ENCODE assay signal across 8 cellular contexts in the genomic region with DNA sequence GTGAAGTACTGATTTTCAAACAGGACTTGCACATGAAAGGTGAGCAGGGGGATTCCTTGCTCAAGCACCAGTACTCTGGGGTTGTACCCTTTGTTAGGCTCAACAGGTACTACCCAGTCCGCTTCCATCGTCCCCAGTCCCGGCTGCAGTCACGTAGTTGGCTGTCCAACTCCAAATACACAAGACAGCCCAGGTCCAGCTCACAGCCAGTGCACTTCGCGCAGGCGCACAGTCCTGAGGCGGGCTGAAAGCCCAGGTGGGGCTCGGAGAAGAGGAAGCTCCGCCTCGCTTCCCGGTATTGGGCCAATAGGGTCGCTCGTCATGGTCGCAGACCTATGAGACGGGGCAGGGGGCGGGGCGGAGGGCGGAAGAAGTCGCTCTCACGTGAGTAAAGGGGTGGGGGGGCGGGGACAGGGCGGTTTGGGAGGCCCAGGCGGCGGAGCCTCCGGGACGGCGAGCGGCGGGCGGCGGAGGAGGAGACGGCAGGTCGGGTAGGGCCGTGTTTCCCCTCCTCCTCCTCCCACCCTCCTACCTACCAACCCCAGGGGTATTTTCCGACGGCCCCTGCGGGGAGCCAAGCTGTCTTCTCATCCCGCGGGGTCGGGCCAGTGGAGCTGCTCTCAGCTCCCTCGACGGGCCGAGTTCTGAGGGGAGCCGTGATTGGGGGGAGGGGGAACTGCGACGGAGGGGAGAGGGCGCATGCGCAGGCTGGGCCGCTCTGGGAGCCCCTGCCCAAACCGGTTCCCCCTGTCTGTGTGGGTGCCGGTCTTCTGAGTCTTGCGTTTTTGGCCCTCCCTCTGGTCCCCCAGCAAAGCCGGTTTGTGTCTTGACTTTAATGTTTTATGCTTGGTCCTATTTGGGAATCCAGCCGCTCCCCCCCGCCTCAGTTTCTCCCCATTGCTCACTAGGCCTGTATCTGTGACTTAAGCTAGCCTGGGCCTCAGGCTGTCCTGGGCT. TPM values are rescaled to one million over a fixed set of nuclear protein-coding genes. Genes with fewer than 3 reads are reported as not detected.
DNase-seq lines count a peak whose midpoint lies in the region; ATAC-seq and TF ChIP-seq lines count a peak whose summit lies in the region.

A gene (plus strand): TSS at position 418 of the 957 bp plus-strand sequence. CDS start 16,040 bp downstream, outside the sequence.

- DNase-seq in BE2C (peak; percentile 100), GM19240 (ENCODE audit: insufficient read length, low spot score) (peak; percentile 86), NCI-H526 (lab: John Stamatoyannopoulos, UW) (peak; percentile 89 to 97), coronary artery (ENCODE audit: low spot score) (peak; percentile 99), left colon (peak; percentile 100)
- peak; percentile 99 for DNase-seq in activated CD4-positive, alpha-beta T cell treated with anti-CD3 and anti-CD28 coated beads, Interleukin-2, amount 10 ng/mL, durations not matched to agents 24 days and 14 days
- peak; percentile 99 for DNase-seq in stimulated activated CD4-positive, alpha-beta T cell treated with anti-CD3 and anti-CD28 coated beads, Interleukin-1b, Interleukin-23, amount 100 ng/mL, for 48 hours

- ATAC-seq in HG03460 (IDR thresholded peaks at IDR 0.05; ENCODE audit: unreplicated experiment): peak; percentile 97
- peak; percentile 94 for ATAC-seq in left colon

- H3K9me3 ChIP-seq in BE2C: no peaks in the 10 kb centered on the region

- no peaks in the 10 kb centered on the region for H3K27me3 Mint-ChIP-seq in activated CD4-positive, alpha-beta T cell treated with anti-CD3 and anti-CD28 coated beads, Interleukin-2, amount 10 ng/mL, durations not matched to agents 24 days and 14 days

- H3K36me3 ChIP-seq in BE2C: peaks cover 8% of the 10 kb centered on the region

- H3K27ac ChIP-seq in coronary artery: peak within 1 kb of the TSS; percentile 81 to 97

- H3K9me3 Mint-ChIP-seq in activated CD4-positive, alpha-beta T cell treated with anti-CD3 and anti-CD28 coated beads, Interleukin-2, amount 10 ng/mL, durations not matched to agents 24 days and 14 days: no peaks in the 10 kb centered on the region

- TF ChIP-seq CTCF in BE2C (IDR thresholded peaks at IDR 0.05; ENCODE audit: low read depth, low read length) (no peak), coronary artery (IDR thresholded peaks at IDR 0.05) (no peak)

- H3K36me3 Mint-ChIP-seq in activated CD4-positive, alpha-beta T cell treated with anti-CD3 and anti-CD28 coated beads, Interleukin-2, amount 10 ng/mL, durations not matched to agents 24 days and 14 days (ENCODE audit: low read depth): peaks cover 19% of the 10 kb centered on the region

- H3K4me1 ChIP-seq in BE2C: no peaks in the 10 kb centered on the region

- H3K4me3 Mint-ChIP-seq in activated CD4-positive, alpha-beta T cell treated with anti-CD3 and anti-CD28 coated beads, Interleukin-2, amount 10 ng/mL, durations not matched to agents 24 days and 14 days: peak within 1 kb of the TSS; percentile 99

- peak within 1 kb of the TSS; percentile 90 for H3K27ac Mint-ChIP-seq in activated CD4-positive, alpha-beta T cell treated with anti-CD3 and anti-CD28 coated beads, Interleukin-2, amount 10 ng/mL, durations not matched to agents 24 days and 14 days

- H3K27me3 ChIP-seq in BE2C: no peaks in the 10 kb centered on the region

- intact Hi-C loops in activated CD4-positive, alpha-beta T cell treated with anti-CD3 and anti-CD28 coated beads, Interleukin-2, amount 10 ng/mL, durations not matched to agents 24 days and 14 days (cut with micrococcal nuclease): loop anchor here (1.0 to 10.0 kb wide), 9 partner anchors 9 to 1474 kb away; a partner anchor contains a TSS
- intact Hi-C loops in left colon (cut with DNase I, micrococcal nuclease): no loop called here

- H3K4me1 Mint-ChIP-seq in activated CD4-positive, alpha-beta T cell treated with anti-CD3 and anti-CD28 coated beads, Interleukin-2, amount 10 ng/mL, durations not matched to agents 24 days and 14 days: peaks cover 31% of the 10 kb centered on the region

- H3K4me3 ChIP-seq in BE2C (ENCODE audit: low read depth, low read length): peak within 1 kb of the TSS; percentile 90
- peak within 1 kb of the TSS; percentile 95 for H3K4me3 ChIP-seq in coronary artery

RNA-seq across cellular contexts. Expression of the gene that starts here (rescaled TPM):
- 21.3 TPM for polyA plus RNA-seq in BE2C (2012; ENCODE audit: insufficient read depth, insufficient read length, low read depth)
- 23.9 and 25.7 TPM in 2 replicates for total RNA-seq in activated CD4-positive, alpha-beta T cell treated with anti-CD3 and anti-CD28 coated beads, Interleukin-2, amount 10 ng/mL, durations not matched to agents 24 days and 14 days
- 10 to 100 TPM; 54.5 to 58.8 TPM for total RNA-seq in left colon

Comparison
In these comparisons a context has a peak if more than half of its experiments do, and no peak if none do; other contexts are left out.
1. Peak in every context shown above with its lines: DNase-seq, ATAC-seq, H3K4me3 ChIP-seq and H3K27ac ChIP-seq.